ENCODE assay signal across 16 cellular contexts in genomic region chr12:131087302-131087818, GRCh38.
A peak's percentile ranks its signal among the peaks of the same experiment; 100 is the strongest.
DNase-seq lines count a peak whose midpoint lies in the region; ATAC-seq, FAIRE-seq and TF ChIP-seq lines count a peak whose summit lies in the region.
"Had no signal": no experiment of that assay in that cellular context is flagged by ENCODE, and none has a peak within 500 bp of the region (broad histone marks: within the 10 kb centered on the region; RNA-seq: fewer than 3 reads in every experiment).

No MANE protein-coding gene starts in this region.

- H3K79me2 ChIP-seq in H1 (ENCODE audit: control insufficient read depth in 1 of 2, insufficient read depth in 2 of 2, low read length in 2 of 2), result no peaks in the 10 kb centered on the region

- no peaks in the 10 kb centered on the region for H3K79me1 ChIP-seq in H1 (ENCODE audit: low read depth, low read length)

- H3K56ac ChIP-seq in H1 (replicated peaks; ENCODE audit: insufficient read length, low read depth, low read length), result no peak overlapping the region

- no peak for TF ChIP-seq EP300 in H1 (IDR thresholded peaks at IDR 0.05; ENCODE audit: borderline replicate concordance in 1 of 2, low read depth in 2 of 2, low read length in 2 of 2)

- H3K23ac ChIP-seq in H1 (ENCODE audit: insufficient read length), result no peak overlapping the region

- H3K4me3 Mint-ChIP-seq in CD14-positive monocyte, result no peak overlapping the region
- H3K4me3 Mint-ChIP-seq: activated naive CD8-positive, alpha-beta T cell; activated T-cell treated with anti-CD3 and anti-CD28 coated beads, Interleukin-2, amount 50 U/mL, for 72 hours; naive thymus-derived CD8-positive, alpha-beta T cell; T-cell had no signal

- H2BK12ac ChIP-seq in H1 (ENCODE audit: low read depth, low read length), result no peak overlapping the region

- no peak overlapping the region for H3K18ac ChIP-seq in H1 (ENCODE audit: extremely low read depth, low read length)

- peaks cover 22 to 23% of the 10 kb centered on the region in 2 donors for H3K36me3 Mint-ChIP-seq in CD14-positive monocyte
- H3K36me3 Mint-ChIP-seq: activated naive CD8-positive, alpha-beta T cell; naive thymus-derived CD8-positive, alpha-beta T cell; T-cell had no signal

- H3K4ac ChIP-seq in H1 (replicated peaks; ENCODE audit: insufficient read length, low read depth, low read length), result no peak overlapping the region

- H3K27ac Mint-ChIP-seq in CD14-positive monocyte, result peak overlapping the region in 1 of 7 donors; percentile 26
- H3K27ac Mint-ChIP-seq: activated naive CD8-positive, alpha-beta T cell; activated T-cell treated with anti-CD3 and anti-CD28 coated beads, Interleukin-2, amount 50 U/mL, for 72 hours; naive thymus-derived CD8-positive, alpha-beta T cell; T-cell had no signal

- H4K5ac ChIP-seq in H1 (ENCODE audit: insufficient read length, low read depth, low read length), result no peak overlapping the region

- no peak overlapping the region for H3K14ac ChIP-seq in H1 (ENCODE audit: insufficient read length)

- 90% methylated on average over 19 of the region's 24 CpGs; no CpG with 5 or more reads in 1 of the 2 experiments for WGBS in H1 (ENCODE audit: extremely low coverage in 1 of 2, insufficient coverage in 1 of 2, insufficient read length in 1 of 2, insufficient replicate concordance in 2 of 2, low coverage in 1 of 2, low lambda C conversion rate in 2 of 2, missing lambda C conversion rate in 1 of 2), 2 experiments
- 88% methylated on average over 21 to 24 of the region's 24 CpGs for WGBS in pancreas, 2 donors

- no peaks in the 10 kb centered on the region for H4K20me1 ChIP-seq in H1 (replicated peaks in 1 of 2; ENCODE audit: control insufficient read depth in 1 of 2, insufficient read depth in 2 of 2, low read length in 2 of 2)

- no peaks in the 10 kb centered on the region for H3K23me2 ChIP-seq in H1 (ENCODE audit: low read depth, low read length)

- H3K9me3 Mint-ChIP-seq in CD14-positive monocyte, result peaks cover 0 to 2% (median 0%) of the 10 kb centered on the region in 7 donors
- H3K9me3 Mint-ChIP-seq: activated T-cell treated with anti-CD3 and anti-CD28 coated beads, Interleukin-2, amount 50 U/mL, for 72 hours; naive thymus-derived CD8-positive, alpha-beta T cell; T-cell had no signal

- H3K4me1 Mint-ChIP-seq in CD14-positive monocyte, result peaks cover 10% of the 10 kb centered on the region

- no peak overlapping the region for H3K9ac ChIP-seq in H1 (replicated peaks in 1 of 4; ENCODE audit: extremely low read depth in 1 of 4, low read depth in 3 of 4, low read length in 3 of 4)

- no peak overlapping the region for H2BK5ac ChIP-seq in H1 (ENCODE audit: low read depth, low read length)

- no peak overlapping the region for H2BK120ac ChIP-seq in H1 (replicated peaks; ENCODE audit: low read depth, low read length)

- POLR2A ChIA-PET in H1 (lab: Charles Lee; ENCODE audit: partially characterized antibody), result no interaction called here

- H3K27me3 ChIP-seq in BE2C (no peaks in the 10 kb centered on the region), H1 (replicated peaks in 1 of 4; ENCODE audit: control insufficient read depth in 3 of 4, extremely low read depth in 1 of 4, insufficient read depth in 3 of 4, low read length in 3 of 4) (no peaks in the 10 kb centered on the region; a peak in 1 of 7 replicates), pancreas (no peaks in the 10 kb centered on the region)
- H3K27me3 ChIP-seq: testis had no signal

- H3K4me1 ChIP-seq in BE2C, result no peaks in the 10 kb centered on the region
- H3K4me1 ChIP-seq in H1 (replicated peaks in 1 of 4; ENCODE audit: control insufficient read depth in 3 of 4, insufficient read depth in 4 of 4, low read length in 3 of 4), result no peaks in the 10 kb centered on the region; a peak in 1 of 7 replicates
- no peaks in the 10 kb centered on the region for H3K4me1 ChIP-seq in pancreas

- no peak for FAIRE-seq in H1 (lab: Jason Lieb, UNC)
- FAIRE-seq in pancreas (lab: Jason Lieb, UNC), result no peak
- FAIRE-seq: GM18507 had no signal

- ATAC-seq in pancreas (no peak), HG03039 (IDR thresholded peaks at IDR 0.05; ENCODE audit: unreplicated experiment) (no peak)
- ATAC-seq: activated T-cell treated with anti-CD3 and anti-CD28 coated beads, Interleukin-2, amount 50 U/mL, for 72 hours; naive thymus-derived CD8-positive, alpha-beta T cell; T-cell had no signal

- no peak overlapping the region for H2BK20ac ChIP-seq in H1 (ENCODE audit: low read length)

- no peak overlapping the region for H3K4me3 ChIP-seq in BE2C (ENCODE audit: low read depth, low read length)
- no peak overlapping the region for H3K4me3 ChIP-seq in H1 (ENCODE audit: extremely low read depth in 1 of 4, insufficient read depth in 2 of 4, low read depth in 3 of 4, low read length in 4 of 4)
- no peak overlapping the region for H3K4me3 ChIP-seq in pancreas
- H3K4me3 ChIP-seq: testis had no signal

- intact Hi-C loops in CD14-positive monocyte (cut with micrococcal nuclease) (no loop called here), pancreas (cut with DNase I) (no loop called here)

- H3K4me2 ChIP-seq in H1 (ENCODE audit: insufficient read depth in 1 of 2, low read depth in 2 of 2, low read length in 2 of 2), result no peak overlapping the region

- no peak overlapping the region for H3K27ac ChIP-seq in H1 (ENCODE audit: low read depth, low read length)
- no peak overlapping the region for H3K27ac ChIP-seq in pancreas
- H3K27ac ChIP-seq: testis had no signal

- H3K27me3 Mint-ChIP-seq in CD14-positive monocyte (ENCODE audit: low read depth in 3 of 3), result peaks cover 1 to 14% (median 9%) of the 10 kb centered on the region in 3 donors
- H3K27me3 Mint-ChIP-seq: activated naive CD8-positive, alpha-beta T cell had no signal

- no peak for TF ChIP-seq POLR2A in H1 (IDR thresholded peaks at IDR 0.05; ENCODE audit: control extremely low read depth in 1 of 2, low read depth in 2 of 2, low read length in 2 of 2)

- H4K91ac ChIP-seq in H1 (replicated peaks; ENCODE audit: insufficient read length, low read length), result no peak overlapping the region

- H2AK5ac ChIP-seq in H1 (ENCODE audit: low read depth, low read length), result no peak overlapping the region

- H4K8ac ChIP-seq in H1 (ENCODE audit: extremely low read depth, insufficient read depth, low read length), result 0 out of 2 replicates have a peak overlapping the region, but pooled peaks have one; percentile 35

- TF ChIP-seq CTCF in BE2C (IDR thresholded peaks at IDR 0.05; ENCODE audit: low read depth, low read length) (no peak), CD14-positive monocyte (IDR thresholded peaks at IDR 0.05) (no peak), H1 (IDR thresholded peaks at IDR 0.05; ENCODE audit: control extremely low read depth in 1 of 3, insufficient read depth in 1 of 3, low read depth in 1 of 3, low read length in 3 of 3) (no peak), pancreas (IDR thresholded peaks at IDR 0.05) (no peak)

- H3K36me3 ChIP-seq in BE2C, result no peaks in the 10 kb centered on the region
- H3K36me3 ChIP-seq in H1 (ENCODE audit: control insufficient read depth in 2 of 4, insufficient read depth in 4 of 4, low read length in 3 of 4), result no peaks in the 10 kb centered on the region
- H3K36me3 ChIP-seq in pancreas, result no peaks in the 10 kb centered on the region

- no peak overlapping the region for H2AFZ ChIP-seq in H1 (ENCODE audit: low read length)

- H2BK15ac ChIP-seq in H1 (ENCODE audit: low read length), result no peak overlapping the region

- DNase-seq in BE2C, result peak; percentile 3
- DNase-seq in CD14-positive monocyte (ENCODE audit: low spot score), result peak; percentile 41
- DNase-seq in H1 (ENCODE audit: low read depth in 1 of 2, low spot score in 2 of 2), result no peak
- peak in 4 of 6 donors; percentile 2 to 46 (median 26) for DNase-seq in pancreas
- DNase-seq in GDM1 (lab: John Stamatoyannopoulos, UW), result no peak
- no peak for DNase-seq in RPMI8226
- DNase-seq: activated T-cell treated with anti-CD3 and anti-CD28 coated beads, Interleukin-2, amount 50 U/mL, for 72 hours; mesenchymal stem cell; NCI-H524 treated with DMSO at 0.1 percent for 48 hours; SHP77 had no signal

- H3K9me3 ChIP-seq in BE2C (no peaks in the 10 kb centered on the region), H1 (ENCODE audit: insufficient read depth in 2 of 2, low read depth in 1 of 2, low read length in 1 of 2) (no peaks in the 10 kb centered on the region), pancreas (no peaks in the 10 kb centered on the region)
- H3K9me3 ChIP-seq: testis had no signal

- CTCF ChIA-PET in H1 (lab: Charles Lee; ENCODE audit: partially characterized antibody), result interaction anchor here (3.2 kb wide), 1 partner anchor 17 kb away, joined by 14 read pairs; no protein-coding TSS in a partner anchor

- no peak for TF ChIP-seq RAD21 in H1 (IDR thresholded peaks at IDR 0.05 in 1 of 2, conservative IDR thresholded peaks at IDR 0.05 in 1 of 2; ENCODE audit: low read depth in 2 of 2, low read length in 2 of 2)

TF ChIP-seq in H1, 55 proteins besides CTCF, POLR2A, EP300 and RAD21:
- TF ChIP-seq TCF12 (IDR thresholded peaks at IDR 0.05; ENCODE audit: low read depth, low read length), result no peak
- no peak for TF ChIP-seq RXRA (IDR thresholded peaks at IDR 0.05; ENCODE audit: insufficient read depth, low read depth, low read length)
- no peak for TF ChIP-seq HDAC6 (IDR thresholded peaks at IDR 0.05; ENCODE audit: low read depth, low read length)
- TF ChIP-seq HDAC2 (IDR thresholded peaks at IDR 0.05; ENCODE audit: borderline replicate concordance in 1 of 2, low read depth in 2 of 2, low read length in 2 of 2), result no peak
- TF ChIP-seq SP4 (IDR thresholded peaks at IDR 0.05; ENCODE audit: low read length), result no peak
- no peak for TF ChIP-seq CHD1 (IDR thresholded peaks at IDR 0.05; ENCODE audit: low read depth, low read length)
- no peak for TF ChIP-seq GABPA (IDR thresholded peaks at IDR 0.05; ENCODE audit: borderline replicate concordance, insufficient read depth, low read length)
- TF ChIP-seq JUN (IDR thresholded peaks at IDR 0.05; ENCODE audit: low read depth, low read length), result no peak
- no peak for TF ChIP-seq POU5F1 (IDR thresholded peaks at IDR 0.05; ENCODE audit: low read depth, low read length)

Comparison
In these comparisons a context has a peak if more than half of its experiments do, and no peak if none do; other contexts are left out.
1. DNase-seq: peak in BE2C (single experiment), CD14-positive monocyte (single experiment) and pancreas (4 of 6); none in H1 (0 of 2), GDM1 (single experiment) and RPMI8226 (single experiment).